Comparison of ENCODE assay signal across 1 cellular context in the genomic region with DNA sequence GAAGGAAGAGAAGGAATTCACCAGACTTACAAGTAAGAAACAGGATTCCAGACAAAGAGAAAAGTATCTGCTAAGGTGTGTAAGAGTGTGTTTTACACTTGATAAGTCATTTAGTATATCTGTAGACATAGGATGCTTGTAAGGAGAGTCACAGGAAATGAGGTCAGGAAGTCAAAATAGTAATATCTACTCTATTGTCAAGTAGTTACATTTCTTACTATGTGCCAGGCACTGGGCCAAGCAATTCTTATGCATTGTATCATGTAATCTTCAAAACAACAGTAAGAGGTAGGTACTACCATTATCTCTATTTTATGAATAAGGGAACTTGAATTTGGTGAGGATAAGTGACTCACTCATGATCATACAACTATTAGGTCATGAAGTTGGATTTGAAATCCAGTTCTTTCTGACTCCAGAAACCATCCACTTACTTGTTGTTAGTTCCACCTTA.
A peak's percentile ranks its signal among the peaks of the same experiment; 100 is the strongest.
TF ChIP-seq lines count a peak whose summit lies in the region.

No MANE protein-coding gene starts in this region.

TF ChIP-seq in HEK293, 187 proteins besides CTCF, POLR2A, EP300 and RAD21 (continued from another document):
- TF ChIP-seq, protein P1, sequence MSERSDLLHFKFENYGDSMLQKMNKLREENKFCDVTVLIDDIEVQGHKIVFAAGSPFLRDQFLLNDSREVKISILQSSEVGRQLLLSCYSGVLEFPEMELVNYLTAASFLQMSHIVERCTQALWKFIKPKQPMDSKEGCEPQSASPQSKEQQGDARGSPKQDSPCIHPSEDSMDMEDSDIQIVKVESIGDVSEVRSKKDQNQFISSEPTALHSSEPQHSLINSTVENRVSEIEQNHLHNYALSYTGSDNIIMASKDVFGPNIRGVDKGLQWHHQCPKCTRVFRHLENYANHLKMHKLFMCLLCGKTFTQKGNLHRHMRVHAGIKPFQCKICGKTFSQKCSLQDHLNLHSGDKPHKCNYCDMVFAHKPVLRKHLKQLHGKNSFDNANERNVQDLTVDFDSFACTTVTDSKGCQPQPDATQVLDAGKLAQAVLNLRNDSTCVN (tag by site-specific recombination; optimal IDR thresholded peaks at IDR 0.05), result no peak
- TF ChIP-seq ZNF558 (tag by site-specific recombination; IDR thresholded peaks at IDR 0.05), result no peak
- no peak for TF ChIP-seq ZNF366 (tag by site-specific recombination; conservative IDR thresholded peaks at IDR 0.05)
- TF ChIP-seq ZFHX2 (tag by site-specific recombination; conservative IDR thresholded peaks at IDR 0.05), result no peak
- TF ChIP-seq ZNF510 (tag by site-specific recombination; IDR thresholded peaks at IDR 0.05; ENCODE audit: insufficient replicate concordance), result no peak
- TF ChIP-seq ZNF677 (tag by site-specific recombination; IDR thresholded peaks at IDR 0.05), result no peak
- no peak for TF ChIP-seq FEZF1 (tag by site-specific recombination; IDR thresholded peaks at IDR 0.05)
- TF ChIP-seq ZNF830 (tag by site-specific recombination; IDR thresholded peaks at IDR 0.05; ENCODE audit: low read depth), result no peak
- TF ChIP-seq ZNF175 (tag by site-specific recombination; IDR thresholded peaks at IDR 0.05), result no peak
- no peak for TF ChIP-seq ZNF24 (tag by site-specific recombination; IDR thresholded peaks at IDR 0.05)
- TF ChIP-seq REPIN1 (tag by site-specific recombination; IDR thresholded peaks at IDR 0.05; ENCODE audit: low read depth), result no peak
- TF ChIP-seq IKZF3 (tag by site-specific recombination; IDR thresholded peaks at IDR 0.05), result no peak
- TF ChIP-seq ZNF785 (tag by site-specific recombination; IDR thresholded peaks at IDR 0.05), result no peak
- no peak for TF ChIP-seq ZNF600 (tag by site-specific recombination; IDR thresholded peaks at IDR 0.05)
- no peak for TF ChIP-seq ZNF843 (tag by site-specific recombination; IDR thresholded peaks at IDR 0.05)
- TF ChIP-seq, protein P2, sequence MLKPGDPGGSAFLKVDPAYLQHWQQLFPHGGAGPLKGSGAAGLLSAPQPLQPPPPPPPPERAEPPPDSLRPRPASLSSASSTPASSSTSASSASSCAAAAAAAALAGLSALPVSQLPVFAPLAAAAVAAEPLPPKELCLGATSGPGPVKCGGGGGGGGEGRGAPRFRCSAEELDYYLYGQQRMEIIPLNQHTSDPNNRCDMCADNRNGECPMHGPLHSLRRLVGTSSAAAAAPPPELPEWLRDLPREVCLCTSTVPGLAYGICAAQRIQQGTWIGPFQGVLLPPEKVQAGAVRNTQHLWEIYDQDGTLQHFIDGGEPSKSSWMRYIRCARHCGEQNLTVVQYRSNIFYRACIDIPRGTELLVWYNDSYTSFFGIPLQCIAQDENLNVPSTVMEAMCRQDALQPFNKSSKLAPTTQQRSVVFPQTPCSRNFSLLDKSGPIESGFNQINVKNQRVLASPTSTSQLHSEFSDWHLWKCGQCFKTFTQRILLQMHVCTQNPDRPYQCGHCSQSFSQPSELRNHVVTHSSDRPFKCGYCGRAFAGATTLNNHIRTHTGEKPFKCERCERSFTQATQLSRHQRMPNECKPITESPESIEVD (tag by site-specific recombination; IDR thresholded peaks at IDR 0.05), result peak; percentile 74
- no peak for TF ChIP-seq ZNF514 (tag by site-specific recombination; IDR thresholded peaks at IDR 0.05)
- no peak for TF ChIP-seq ZNF768 (tag by site-specific recombination; IDR thresholded peaks at IDR 0.05)
- TF ChIP-seq MEIS1 (CRISPR knock-in tag; IDR thresholded peaks at IDR 0.05; ENCODE audit: borderline replicate concordance), result no peak
- 0 out of 2 replicates have a peak, but pooled peaks have one; percentile 35 for TF ChIP-seq ZNF239 (tag by site-specific recombination; IDR thresholded peaks at IDR 0.05)
- peak; percentile 67 for TF ChIP-seq ZNF629 (tag by site-specific recombination; IDR thresholded peaks at IDR 0.05)
- TF ChIP-seq ZNF132 (tag by site-specific recombination; IDR thresholded peaks at IDR 0.05; ENCODE audit: borderline replicate concordance), result no peak
- TF ChIP-seq ZXDB (tag by site-specific recombination; IDR thresholded peaks at IDR 0.05), result no peak
